In genomic region chr1:38817958-38818705, GRCh38 we compare ENCODE assay signal across 9 cellular contexts. TPM values are rescaled to one million over a fixed set of nuclear protein-coding genes. Genes with fewer than 3 reads are reported as not detected.
DNase-seq lines count a peak whose midpoint lies in the region; ATAC-seq and TF ChIP-seq lines count a peak whose summit lies in the region.
"Had no signal": no experiment of that assay in that cellular context is flagged by ENCODE, and none has a peak within 500 bp of the region (broad histone marks: within the 10 kb centered on the region; RNA-seq: fewer than 3 reads in every experiment).

No MANE protein-coding gene starts in this region.

- H3K9me3 ChIP-seq in MG63 (no peaks in the 10 kb centered on the region), psoas muscle (no peaks in the 10 kb centered on the region)

- no peaks in the 10 kb centered on the region for H3K9me3 Mint-ChIP-seq in activated T-cell treated with anti-CD3 and anti-CD28 coated beads, Interleukin-2, amount 50 U/mL, for 24 hours
- H3K9me3 Mint-ChIP-seq: IgD-negative memory B cell had no signal

- WGBS in psoas muscle, 3 donors: 2 to 4% (median 2%) methylated on average over 71 to 79 of the region's 79 CpGs

- TF ChIP-seq CTCF in foreskin keratinocyte (conservative IDR thresholded peaks at IDR 0.05) (peak; percentile 78), psoas muscle (IDR thresholded peaks at IDR 0.05) (peak; percentile 69)

- H3K4me3 ChIP-seq in MG63 (no peak overlapping the region), psoas muscle (peak overlapping the region; percentile 48)

- H3K27me3 Mint-ChIP-seq in activated T-cell treated with anti-CD3 and anti-CD28 coated beads, Interleukin-2, amount 50 U/mL, for 24 hours: peaks cover 77% of the 10 kb centered on the region

- H3K27ac Mint-ChIP-seq in activated T-cell treated with anti-CD3 and anti-CD28 coated beads, Interleukin-2, amount 50 U/mL, for 24 hours: no peak overlapping the region

- ATAC-seq in foreskin keratinocyte: peak; percentile 41
- peak; percentile 42 to 61 (median 50) for ATAC-seq in psoas muscle
- ATAC-seq in HG02840 (IDR thresholded peaks at IDR 0.05; ENCODE audit: low FRiP score, unreplicated experiment): no peak

- peak; percentile 37 for DNase-seq in COLO668 (lab: John Stamatoyannopoulos, UW; ENCODE audit: unreplicated experiment)
- DNase-seq in MG63: peak; percentile 24
- DNase-seq in activated T-cell treated with anti-CD3 and anti-CD28 coated beads, Interleukin-2, amount 50 U/mL, for 24 hours: peak; percentile 77
- DNase-seq in foreskin keratinocyte: no peak
- peak; percentile 36 to 61 for DNase-seq in psoas muscle
- no peak for DNase-seq in SHP77 treated with DMSO at 0.1 percent for 48 hours (lab: John Stamatoyannopoulos, UW)
- DNase-seq in RKO (ENCODE audit: low spot score): no peak

- H3K36me3 ChIP-seq in MG63 (no peaks in the 10 kb centered on the region), psoas muscle (ENCODE audit: insufficient read depth in 1 of 2, low read depth in 1 of 2) (no peaks in the 10 kb centered on the region)

- H3K27me3 ChIP-seq in MG63: peaks cover 5% of the 10 kb centered on the region
- peaks cover 94% of the 10 kb centered on the region for H3K27me3 ChIP-seq in foreskin keratinocyte
- peaks cover 0 to 79% (median 14%) of the 10 kb centered on the region in 3 donors for H3K27me3 ChIP-seq in psoas muscle (ENCODE audit: insufficient read depth in 3 of 3, low read length in 2 of 3)

- no peaks in the 10 kb centered on the region for H3K4me1 ChIP-seq in foreskin keratinocyte
- H3K4me1 ChIP-seq in psoas muscle: peaks cover 5% of the 10 kb centered on the region

- no peaks in the 10 kb centered on the region for H3K36me3 Mint-ChIP-seq in activated T-cell treated with anti-CD3 and anti-CD28 coated beads, Interleukin-2, amount 50 U/mL, for 24 hours (ENCODE audit: low read depth)

- H3K4me1 Mint-ChIP-seq in activated T-cell treated with anti-CD3 and anti-CD28 coated beads, Interleukin-2, amount 50 U/mL, for 24 hours (ENCODE audit: low read depth): peaks cover 12% of the 10 kb centered on the region

- intact Hi-C loops in psoas muscle (cut with DNase I): loop anchor here in 1 of 2 donors (5.0 kb wide), 1 partner anchor 776 kb away; no protein-coding TSS in a partner anchor

- H3K4me3 Mint-ChIP-seq in activated T-cell treated with anti-CD3 and anti-CD28 coated beads, Interleukin-2, amount 50 U/mL, for 24 hours: no peak overlapping the region

- H3K27ac ChIP-seq in foreskin keratinocyte (no peak overlapping the region), psoas muscle (no peak overlapping the region)

RNA-seq across cellular contexts. Expression of gene RRAGC, which starts 41.4 kb away (rescaled TPM):
- 33.4 and 41.2 TPM in 2 replicates for total RNA-seq in MG63 (2014; rRNA removed; shearing (Covaris generic); ENCODE audit: low replicate concordance)
- 25.8 and 27.4 TPM in 2 replicates for total RNA-seq in foreskin keratinocyte
- polyA plus RNA-seq in foreskin keratinocyte: 17.2 and 20.4 TPM in 2 replicates
- 10 to 100 TPM; 11.6 to 18.4 (median 15.6) TPM for total RNA-seq in psoas muscle
- 10 to 100 TPM; 13.8 to 29.3 (median 15.7) TPM for polyA plus RNA-seq in psoas muscle

RNA-seq across cellular contexts. Expression of gene MYCBP, which starts 55.0 kb away (rescaled TPM):
- total RNA-seq in MG63 (2014; rRNA removed; shearing (Covaris generic); ENCODE audit: low replicate concordance): 11.5 and 18.1 TPM in 2 replicates
- total RNA-seq in foreskin keratinocyte (33.9 and 41.1 TPM in 2 replicates), psoas muscle (10 to 100 TPM in 2 of 4 donors, 1 to 10 TPM in 2; 6.6 to 21.4 (median 10.5) TPM)
- polyA plus RNA-seq in foreskin keratinocyte (24.1 and 28.7 TPM in 2 replicates), psoas muscle (10 to 100 TPM in 2 of 3 donors, 1 to 10 TPM in 1; 7.2 to 27.9 (median 11.7) TPM)

Comparison
In these comparisons a context has a peak if more than half of its experiments do, and no peak if none do; other contexts are left out.
1. DNase-seq: peak in COLO668 (single experiment), MG63 (single experiment), activated T-cell treated with anti-CD3 and anti-CD28 coated beads, Interleukin-2, amount 50 U/mL, for 24 hours (single experiment) and psoas muscle (2 of 2); none in foreskin keratinocyte (0 of 2), SHP77 treated with DMSO at 0.1 percent for 48 hours (single experiment) and RKO (single experiment).